Comparison of ENCODE assay signal across 21 cellular contexts in the genomic region with DNA sequence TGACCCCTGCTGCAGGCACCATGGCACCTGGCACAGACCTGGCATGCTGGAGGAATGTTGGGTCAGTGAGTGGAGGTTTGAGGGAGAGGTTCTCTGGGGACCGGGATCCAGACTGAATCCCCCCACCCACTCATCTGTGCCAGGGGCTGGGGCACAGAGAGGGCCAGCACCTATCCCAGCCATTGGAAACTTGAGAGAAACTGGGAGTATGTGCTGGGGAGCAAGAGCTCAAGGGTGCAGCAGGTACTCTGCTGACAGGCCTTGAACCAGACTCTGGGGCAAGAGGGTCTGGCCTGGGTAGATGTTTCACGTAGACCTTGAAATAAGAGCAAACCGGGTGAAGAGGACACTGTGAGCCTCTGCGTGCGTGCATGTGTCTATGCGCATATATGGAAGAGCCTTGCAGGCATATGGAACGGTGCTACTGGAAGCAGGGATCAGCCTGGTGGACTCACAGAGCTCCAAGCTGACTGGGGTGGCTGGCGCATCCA. TPM values are rescaled to one million over a fixed set of nuclear protein-coding genes. Genes with fewer than 3 reads are reported as not detected.
DNase-seq lines count a peak whose midpoint lies in the region; ATAC-seq, FAIRE-seq and TF ChIP-seq lines count a peak whose summit lies in the region.
"Had no signal": no experiment of that assay in that cellular context is flagged by ENCODE, and none has a peak within 500 bp of the region (broad histone marks: within the 10 kb centered on the region; RNA-seq: fewer than 3 reads in every experiment).

No MANE protein-coding gene starts in this region.

- H2AK5ac ChIP-seq in neuronal stem cell (ENCODE audit: low read depth, low read length), result peak overlapping the region; percentile 57

- no peaks in the 10 kb centered on the region for H3K79me1 ChIP-seq in neuronal stem cell (ENCODE audit: low read depth, low read length)

- peak; percentile 28 for FAIRE-seq in bronchial epithelial cell (lab: Jason Lieb, UNC)
- FAIRE-seq: A204.1, GM12878 had no signal

- ATAC-seq in Right ventricle myocardium superior (ENCODE audit: poor library complexity) (no peak), GM18502 (IDR thresholded peaks at IDR 0.05; ENCODE audit: poor library complexity, unreplicated experiment) (no peak), GM21528 (IDR thresholded peaks at IDR 0.05; ENCODE audit: low FRiP score, unreplicated experiment) (no peak)
- ATAC-seq: GM12878, HCT116, Panc1 had no signal

- H3K4me1 ChIP-seq in right atrium auricular region (no peaks in the 10 kb centered on the region), neuronal stem cell (ENCODE audit: control insufficient read depth in 2 of 2, insufficient read depth in 1 of 2, low read depth in 1 of 2, low read length in 2 of 2) (peaks cover 9 to 12% of the 10 kb centered on the region in 2 donors), tibial artery (no peaks in the 10 kb centered on the region)

- intact Hi-C loops in Right ventricle myocardium superior (cut with DNase I), result loop anchor here (10.0 kb wide), 1 partner anchor 197 kb away; no protein-coding TSS in a partner anchor
- intact Hi-C loops in tibial artery (cut with DNase I; ENCODE audit: low total_unique reads), result no loop called here

- H3K9me3 ChIP-seq in right atrium auricular region (no peaks in the 10 kb centered on the region), neuronal stem cell (replicated peaks in 1 of 2; ENCODE audit: control insufficient read depth in 2 of 2, insufficient read depth in 1 of 2, low read depth in 1 of 2, low read length in 2 of 2) (no peaks in the 10 kb centered on the region), tibial artery (no peaks in the 10 kb centered on the region)

- H3K4ac ChIP-seq in neuronal stem cell (ENCODE audit: low read length), result no peak overlapping the region

- DNase-seq in Right ventricle myocardium superior (peak; percentile 20), right atrium auricular region (ENCODE audit: low spot score) (no peak), bronchial epithelial cell (ENCODE audit: low read depth) (no peak), neuronal stem cell (ENCODE audit: low spot score) (no peak), tibial artery (peak; percentile 10 to 37), NCI-H345 (lab: John Stamatoyannopoulos, UW) (no peak)
- DNase-seq: COR-L47, DMS153, IMR-90, Kasumi-1, NCI-H187 treated with DMSO at 0.1 percent for 48 hours, NCI-H2171, NCI-H82 had no signal

- H4K91ac ChIP-seq in neuronal stem cell (ENCODE audit: low read depth, low read length, poor library complexity), result no peak overlapping the region

- no peaks in the 10 kb centered on the region for H3K36me3 ChIP-seq in right atrium auricular region
- no peaks in the 10 kb centered on the region for H3K36me3 ChIP-seq in bronchial epithelial cell (ENCODE audit: control insufficient read depth, insufficient read depth, low read length)
- no peaks in the 10 kb centered on the region for H3K36me3 ChIP-seq in neuronal stem cell (replicated peaks in 1 of 2; ENCODE audit: control insufficient read depth in 2 of 2, insufficient read depth in 2 of 2, low read length in 2 of 2)
- H3K36me3 ChIP-seq in tibial artery, result no peaks in the 10 kb centered on the region

- H2BK120ac ChIP-seq in neuronal stem cell (ENCODE audit: low read depth, low read length), result no peak overlapping the region

- H3K23ac ChIP-seq in neuronal stem cell (ENCODE audit: low read depth, low read length, poor library complexity), result peak overlapping the region; percentile 10

- H2BK12ac ChIP-seq in neuronal stem cell (ENCODE audit: low read length), result no peak overlapping the region

- no peak overlapping the region for H4K8ac ChIP-seq in neuronal stem cell (ENCODE audit: low read depth, low read length)

- H2BK5ac ChIP-seq in neuronal stem cell (ENCODE audit: low read length), result no peak overlapping the region

- H3K18ac ChIP-seq in neuronal stem cell (ENCODE audit: low read length), result peak overlapping the region; percentile 41

- H3K4me3 ChIP-seq in right atrium auricular region (no peak overlapping the region), bronchial epithelial cell (ENCODE audit: low read depth, low read length) (no peak overlapping the region), neuronal stem cell (ENCODE audit: low read length in 2 of 2) (no peak overlapping the region), tibial artery (no peak overlapping the region)
- H3K4me3 ChIP-seq: GM12878 had no signal

- no peak overlapping the region for H3K14ac ChIP-seq in neuronal stem cell (ENCODE audit: low read length)

- H3K27me3 ChIP-seq in right atrium auricular region (no peaks in the 10 kb centered on the region), bronchial epithelial cell (ENCODE audit: control insufficient read depth, insufficient read depth, low read length) (peaks cover 2% of the 10 kb centered on the region), neuronal stem cell (ENCODE audit: control insufficient read depth in 3 of 3, insufficient read depth in 3 of 3, low read depth in 1 of 3, low read length in 3 of 3) (no peaks in the 10 kb centered on the region), tibial artery (no peaks in the 10 kb centered on the region)

- no peak overlapping the region for H2AFZ ChIP-seq in neuronal stem cell (ENCODE audit: low read length)

- H2BK15ac ChIP-seq in neuronal stem cell (ENCODE audit: low read length), result no peak overlapping the region

- no peak for TF ChIP-seq CTCF in right atrium auricular region (IDR thresholded peaks at IDR 0.05)
- TF ChIP-seq CTCF in bronchial epithelial cell (IDR thresholded peaks at IDR 0.05; ENCODE audit: insufficient read depth, low read length, severe bottlenecking), result no peak
- no peak for TF ChIP-seq CTCF in tibial artery (IDR thresholded peaks at IDR 0.05)

- H3K9ac ChIP-seq in neuronal stem cell (ENCODE audit: low read depth, low read length, poor library complexity), result no peak overlapping the region

- WGBS in neuronal stem cell (ENCODE audit: extremely low coverage in 2 of 2, insufficient read length in 2 of 2, insufficient replicate concordance in 1 of 2), 2 donors, result no CpG with 5 or more reads among the region's 8 CpGs

- H3K27ac ChIP-seq in right atrium auricular region, result no peak overlapping the region
- no peak overlapping the region for H3K27ac ChIP-seq in neuronal stem cell (replicated peaks; ENCODE audit: low read length)
- no peak overlapping the region for H3K27ac ChIP-seq in tibial artery
- H3K27ac ChIP-seq: C4-2B had no signal

- no peak overlapping the region for H3K4me2 ChIP-seq in neuronal stem cell (ENCODE audit: insufficient read depth, low read length, poor library complexity, severe bottlenecking)

RNA-seq across cellular contexts. Expression of a gene that starts 8.8 kb away (rescaled TPM):
- total RNA-seq in Right ventricle myocardium superior (5.8 TPM), right atrium auricular region (1 to 10 TPM; 2.2 to 2.7 TPM), bronchial epithelial cell (under 0.01 TPM in 1 of 2 replicates, not detected in the other)
- polyA plus RNA-seq in neuronal stem cell (2013, experiment 1 of 2), result 0.22 TPM
- 0.19 TPM for polyA plus RNA-seq in neuronal stem cell (2013, experiment 2 of 2)
- total RNA-seq: IMR-90, NCI-H460 had no signal

RNA-seq across cellular contexts. Expression of a gene that starts 40.6 kb away (rescaled TPM):
- 342 TPM for total RNA-seq in Right ventricle myocardium superior
- 100 to 1,000 TPM; 271 to 353 TPM for total RNA-seq in right atrium auricular region
- 1,055 and 2,049 TPM in 2 replicates for total RNA-seq in bronchial epithelial cell
- polyA plus RNA-seq in neuronal stem cell (2013, experiment 1 of 2), result 2,664 TPM
- polyA plus RNA-seq in neuronal stem cell (2013, experiment 2 of 2), result 2,628 TPM

Comparison
In these comparisons a context has a peak if more than half of its experiments do, and no peak if none do; other contexts are left out.
1. DNase-seq: peak in Right ventricle myocardium superior (single experiment) and tibial artery (2 of 2); none in right atrium auricular region (single experiment), bronchial epithelial cell (single experiment), neuronal stem cell (single experiment) and NCI-H345 (single experiment).